In genomic region chr10:14837756-14838581, GRCh38 we compare ENCODE assay signal across 8 cellular contexts. TPM values are rescaled to one million over a fixed set of nuclear protein-coding genes. Genes with fewer than 3 reads are reported as not detected.
DNase-seq lines count a peak whose midpoint lies in the region; ATAC-seq and TF ChIP-seq lines count a peak whose summit lies in the region.

Gene CDNF, minus strand, starts transcription at chr10:14838037. Its CDS starts 91 bp downstream, at chr10:14837946.
Gene HSPA14, plus strand, starts transcription at chr10:14838306. Its CDS starts 97 bp downstream, at chr10:14838403.
A gene with protein sequence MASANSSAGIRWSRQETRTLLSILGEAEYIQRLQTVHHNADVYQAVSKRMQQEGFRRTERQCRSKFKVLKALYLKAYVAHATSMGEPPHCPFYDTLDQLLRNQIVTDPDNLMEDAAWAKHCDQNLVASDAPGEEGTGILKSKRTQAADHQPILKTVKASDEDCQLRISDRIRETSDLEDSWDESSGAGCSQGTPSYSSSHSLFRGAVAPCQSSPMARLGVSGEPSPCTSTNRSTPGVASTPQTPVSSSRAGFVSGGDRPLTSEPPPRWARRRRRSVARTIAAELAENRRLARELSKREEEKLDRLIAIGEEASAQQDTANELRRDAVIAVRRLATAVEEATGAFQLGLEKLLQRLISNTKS (plus strand): TSS chr10:14838306. CDS start chr10:14842285, 3,979 bp downstream.

- H3K36me3 Mint-ChIP-seq in activated naive CD8-positive, alpha-beta T cell treated with anti-CD3 and anti-CD28 coated beads, Interleukin-2, amount 50 U/mL, for 24 hours (ENCODE audit: low read depth) = peaks cover 31% of the 10 kb centered on the region

- peaks cover 26% of the 10 kb centered on the region for H3K4me1 Mint-ChIP-seq in activated naive CD8-positive, alpha-beta T cell treated with anti-CD3 and anti-CD28 coated beads, Interleukin-2, amount 50 U/mL, for 24 hours

- H3K4me3 ChIP-seq in GM12865 (ENCODE audit: low read depth, low read length) (peak within 1 kb of the TSS; percentile 91), ovary (peak within 1 kb of the TSS; percentile 98), tibial artery (peak within 1 kb of the TSS; percentile 92 to 94)

- H3K27me3 ChIP-seq in ovary (no peaks in the 10 kb centered on the region), tibial artery (no peaks in the 10 kb centered on the region)

- peak; percentile 76 for TF ChIP-seq POLR2A in ovary (IDR thresholded peaks at IDR 0.05)

- H3K9me3 Mint-ChIP-seq in activated naive CD8-positive, alpha-beta T cell treated with anti-CD3 and anti-CD28 coated beads, Interleukin-2, amount 50 U/mL, for 24 hours = no peaks in the 10 kb centered on the region

- WGBS in ovary, 3 donors = 0 to 1% (median 0%) methylated on average over 52 to 72 of the region's 72 CpGs

- peak within 1 kb of the TSS; percentile 87 to 92 for H3K27ac ChIP-seq in ovary
- H3K27ac ChIP-seq in tibial artery = peak within 1 kb of the TSS; percentile 89 to 97

- no peaks in the 10 kb centered on the region for H3K4me1 ChIP-seq in ovary (ENCODE audit: insufficient read depth)
- H3K4me1 ChIP-seq in tibial artery = peaks cover 0 to 24% (median 17%) of the 10 kb centered on the region in 4 donors

- ATAC-seq in HG02763 (IDR thresholded peaks at IDR 0.05; ENCODE audit: unreplicated experiment) = peak; percentile 92
- peak; percentile 96 for ATAC-seq in activated naive CD8-positive, alpha-beta T cell treated with anti-CD3 and anti-CD28 coated beads, Interleukin-2, amount 50 U/mL, for 24 hours
- peak; percentile 99 for ATAC-seq in Right ventricle myocardium inferior

- peak within 1 kb of the TSS; percentile 94 for H3K27ac Mint-ChIP-seq in activated naive CD8-positive, alpha-beta T cell treated with anti-CD3 and anti-CD28 coated beads, Interleukin-2, amount 50 U/mL, for 24 hours

- DNase-seq in GM12865 (ENCODE audit: low read depth) (peak; percentile 100), NCI-H1417 treated with DMSO at 0.1 percent for 48 hours (lab: John Stamatoyannopoulos, UW) (peak; percentile 83), SW480 (ENCODE audit: low spot score) (peak; percentile 97), Right ventricle myocardium inferior (ENCODE audit: missing footprints) (peak; percentile 99), ovary (peak; percentile 99 to 100 (median 99)), tibial artery (peak; percentile 98 to 100)
- peak; percentile 99 for DNase-seq in activated naive CD8-positive, alpha-beta T cell treated with anti-CD3 and anti-CD28 coated beads, Interleukin-2, amount 50 U/mL, for 24 hours

- peak within 1 kb of the TSS; percentile 93 for H3K4me3 Mint-ChIP-seq in activated naive CD8-positive, alpha-beta T cell treated with anti-CD3 and anti-CD28 coated beads, Interleukin-2, amount 50 U/mL, for 24 hours

- TF ChIP-seq CTCF in GM12865 (IDR thresholded peaks at IDR 0.05; ENCODE audit: insufficient read depth, low read depth, low read length, missing control alignments) (no peak), ovary (IDR thresholded peaks at IDR 0.05) (no peak), tibial artery (IDR thresholded peaks at IDR 0.05) (peak in 1 of 2 experiments; percentile 15)

- TF ChIP-seq EP300 in ovary (IDR thresholded peaks at IDR 0.05) = no peak

- H3K9me3 ChIP-seq in ovary (no peaks in the 10 kb centered on the region), tibial artery (no peaks in the 10 kb centered on the region)

- H3K36me3 ChIP-seq in ovary = no peaks in the 10 kb centered on the region
- H3K36me3 ChIP-seq in tibial artery = peaks cover 20 to 25% (median 21%) of the 10 kb centered on the region in 3 donors

- no peaks in the 10 kb centered on the region for H3K27me3 Mint-ChIP-seq in activated naive CD8-positive, alpha-beta T cell treated with anti-CD3 and anti-CD28 coated beads, Interleukin-2, amount 50 U/mL, for 24 hours

- intact Hi-C loops in Right ventricle myocardium inferior (cut with DNase I) (loop anchor here (2.0 to 10.0 kb wide), 4 partner anchors 39 to 267 kb away; partner anchors contain the start of genes MEIG1 and SUV39H2), ovary (cut with DNase I) (loop anchor here in 1 of 4 donors (10.0 kb wide), 1 partner anchor 257 kb away; the partner anchor contains the start of gene RPP38), tibial artery (cut with DNase I; ENCODE audit: low total_unique reads) (loop anchor here (5.0 kb wide), 1 partner anchor 39 kb away; the partner anchor contains the start of gene SUV39H2)

RNA-seq across cellular contexts. Expression of gene CDNF, which starts in this region (rescaled TPM):
- total RNA-seq in Right ventricle myocardium inferior = 1.9 TPM
- total RNA-seq in ovary = 1 to 10 TPM; 1.5 to 6.0 (median 4.4) TPM
- polyA plus RNA-seq in ovary = 1 to 10 TPM; 2.9 to 3.4 TPM

RNA-seq across cellular contexts. Expression of gene HSPA14, which starts in this region (rescaled TPM):
- total RNA-seq in Right ventricle myocardium inferior = 7.6 TPM
- 10 to 100 TPM in 4 of 7 donors, 1 to 10 TPM in 3; 7.7 to 13.6 (median 10.6) TPM for total RNA-seq in ovary
- 1 to 10 TPM; 7.5 to 7.8 TPM for polyA plus RNA-seq in ovary

RNA-seq across cellular contexts. Expression of the third gene that starts in this region (rescaled TPM):
- total RNA-seq in Right ventricle myocardium inferior (5.6 TPM), ovary (10 to 100 TPM in 3 of 7 donors, 1 to 10 TPM in 4; 9.2 to 15.1 (median 9.9) TPM)
- polyA plus RNA-seq in ovary = 1 to 10 TPM; 6.7 to 9.3 TPM

Comparison
In these comparisons a context has a peak if more than half of its experiments do, and no peak if none do; other contexts are left out.
1. Peak in every context shown above with its lines: DNase-seq, ATAC-seq, H3K4me3 ChIP-seq and H3K27ac ChIP-seq.